In genomic region chr12:53452159-53453077, GRCh38 we compare ENCODE assay signal across 1 cellular context.
TF ChIP-seq lines count a peak whose summit lies in the region.

No MANE protein-coding gene starts in this region.

TF ChIP-seq in GM12878, 131 proteins besides CTCF, POLR2A, EP300 and RAD21 (continued from another document):
- 0 out of 2 replicates have a peak, but pooled peaks have one; percentile 36 for TF ChIP-seq RELB (IDR thresholded peaks at IDR 0.05; ENCODE audit: low read depth)
- TF ChIP-seq SIN3A (IDR thresholded peaks at IDR 0.05; ENCODE audit: low read depth, low read length) = 0 out of 2 replicates have a peak, but pooled peaks have one; percentile 65
- TF ChIP-seq IKZF1 (conservative IDR thresholded peaks at IDR 0.05) = no peak; the same call in 1 of the 2 replicates
- TF ChIP-seq NKRF (conservative IDR thresholded peaks at IDR 0.05) = peak; percentile 69
- TF ChIP-seq PAX8 (IDR thresholded peaks at IDR 0.05) = no peak
- TF ChIP-seq ZNF622 (IDR thresholded peaks at IDR 0.05) = no peak
- TF ChIP-seq MAX (IDR thresholded peaks at IDR 0.05; ENCODE audit: low read depth, low read length) = peak; percentile 44; the same call in 1 of the 2 replicates
- no peak for TF ChIP-seq ATF2 (IDR thresholded peaks at IDR 0.05; ENCODE audit: low read length)
- no peak for TF ChIP-seq CBX5 (IDR thresholded peaks at IDR 0.05; ENCODE audit: low read depth)
TF ChIP-seq in GM12878: peak in this region for 36.
